19 cellular contexts compared by ENCODE assay signal in the genomic region with DNA sequence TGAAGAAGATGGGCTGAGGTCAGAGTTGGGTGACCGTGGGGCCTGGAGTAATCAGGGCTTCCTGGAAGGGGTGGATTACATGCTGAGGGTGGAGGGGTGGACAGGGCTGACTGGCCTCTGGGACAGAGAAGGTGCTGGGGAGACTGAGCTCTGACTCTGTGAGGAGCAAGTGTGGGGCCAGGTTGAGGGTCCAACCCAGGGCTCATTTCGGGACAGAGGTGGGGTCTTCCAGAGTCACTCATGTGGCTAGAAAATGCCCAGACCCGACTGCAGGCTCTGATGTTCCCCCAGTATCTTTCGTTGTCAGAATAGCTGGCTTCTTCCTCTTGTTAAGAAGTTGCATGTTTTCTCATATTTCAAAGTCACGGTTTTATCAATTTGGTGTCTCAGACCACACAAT.
"Had no signal": no experiment of that assay in that cellular context is flagged by ENCODE, and none has a peak within 500 bp of the region (broad histone marks: within the 10 kb centered on the region; RNA-seq: fewer than 3 reads in every experiment).

No MANE protein-coding gene starts in this region.

- H3K4me3 Mint-ChIP-seq: dendritic cell treated with granulocyte-macrophage colony-stimulating factor and Interleukin-4, amounts not matched to agents 40 ng/mL and 50 ng/mL, for 4 days; naive thymus-derived CD4-positive, alpha-beta T cell; nephron progenitor cell; stimulated activated naive CD8-positive, alpha-beta T cell treated with anti-CD3 and anti-CD28 coated beads, Interleukin-15, Interleukin-2, amounts not matched to agents 100 ng/mL and 50 ng/mL, for 24 hours had no signal

- FAIRE-seq: endothelial cell of umbilical vein, kidney had no signal

- H3K4me2 ChIP-seq: hepatocyte had no signal

- H3K4me1 ChIP-seq: psoas muscle, right lobe of liver, transverse colon had no signal

- H3K9me3 ChIP-seq: neutrophil, psoas muscle, right lobe of liver, thoracic aorta, transverse colon had no signal

- H3K27ac Mint-ChIP-seq: dendritic cell treated with granulocyte-macrophage colony-stimulating factor and Interleukin-4, amounts not matched to agents 40 ng/mL and 50 ng/mL, for 4 days; naive thymus-derived CD4-positive, alpha-beta T cell; stimulated activated naive CD8-positive, alpha-beta T cell treated with anti-CD3 and anti-CD28 coated beads, Interleukin-15, Interleukin-2, amounts not matched to agents 100 ng/mL and 50 ng/mL, for 24 hours had no signal

- H3K9me3 Mint-ChIP-seq: dendritic cell treated with granulocyte-macrophage colony-stimulating factor and Interleukin-4, amounts not matched to agents 40 ng/mL and 50 ng/mL, for 4 days; nephron progenitor cell; stimulated activated naive CD8-positive, alpha-beta T cell treated with anti-CD3 and anti-CD28 coated beads, Interleukin-15, Interleukin-2, amounts not matched to agents 100 ng/mL and 50 ng/mL, for 24 hours had no signal

- H3K36me3 ChIP-seq: neutrophil, right lobe of liver, thoracic aorta, transverse colon had no signal

- H3K27me3 Mint-ChIP-seq: dendritic cell treated with granulocyte-macrophage colony-stimulating factor and Interleukin-4, amounts not matched to agents 40 ng/mL and 50 ng/mL, for 4 days; stimulated activated naive CD8-positive, alpha-beta T cell treated with anti-CD3 and anti-CD28 coated beads, Interleukin-15, Interleukin-2, amounts not matched to agents 100 ng/mL and 50 ng/mL, for 24 hours had no signal

- H3K36me3 Mint-ChIP-seq: naive thymus-derived CD4-positive, alpha-beta T cell had no signal

- H3K4me3 ChIP-seq: hepatocyte, lung, psoas muscle, right lobe of liver, thoracic aorta, transverse colon had no signal

- DNase-seq: erythroblast; foreskin melanocyte; kidney; left cardiac atrium; left ventricle myocardium superior; mesenchymal stem cell; naive thymus-derived CD4-positive, alpha-beta T cell; nephron progenitor cell; psoas muscle; retina; right lobe of liver; transverse colon had no signal

- H3K4me1 Mint-ChIP-seq: naive thymus-derived CD4-positive, alpha-beta T cell had no signal

- H3K27me3 ChIP-seq: hepatocyte, neutrophil, right lobe of liver had no signal

- H3K27ac ChIP-seq: hepatocyte, neutrophil, psoas muscle, right lobe of liver, thoracic aorta, transverse colon had no signal
